ENCODE assay signal across 15 cellular contexts in the genomic region with DNA sequence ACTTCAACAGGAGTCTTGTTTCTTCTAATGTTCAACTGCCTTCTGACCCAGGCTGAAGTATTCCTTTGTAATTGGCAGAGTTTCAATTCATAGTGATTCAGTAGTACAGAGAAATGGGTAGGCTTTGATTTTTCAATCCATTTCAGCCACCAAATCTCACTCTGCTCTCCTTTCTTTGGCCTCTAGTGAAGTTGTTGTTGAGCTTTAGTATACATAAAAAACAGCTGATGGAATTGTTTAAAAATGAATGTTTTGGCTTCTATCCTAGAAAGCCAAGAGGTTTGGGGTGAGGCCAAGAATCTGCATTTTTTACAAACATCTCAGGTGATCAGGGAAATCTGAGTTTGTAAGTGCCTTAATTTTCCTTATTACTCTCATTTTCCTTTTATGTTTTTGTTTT.
DNase-seq lines count a peak whose midpoint lies in the region; ATAC-seq, FAIRE-seq and TF ChIP-seq lines count a peak whose summit lies in the region.
"Had no signal": no experiment of that assay in that cellular context is flagged by ENCODE, and none has a peak within 500 bp of the region (broad histone marks: within the 10 kb centered on the region; RNA-seq: fewer than 3 reads in every experiment).

No MANE protein-coding gene starts in this region.

- no peaks in the 10 kb centered on the region for H4K20me1 ChIP-seq in keratinocyte (ENCODE audit: control insufficient read depth, extremely low read depth, insufficient read depth, low read length)

- H3K27me3 ChIP-seq in breast epithelium (no peaks in the 10 kb centered on the region), keratinocyte (ENCODE audit: control insufficient read depth, extremely low read depth, insufficient read depth, low read length) (no peaks in the 10 kb centered on the region)
- H3K27me3 ChIP-seq: right lobe of liver had no signal

- intact Hi-C loops in breast epithelium (cut with DNase I; ENCODE audit: low total_unique reads), result no loop called here

- DNase-seq in AG10803 (ENCODE audit: low read depth) (peak; percentile 43), M059J (ENCODE audit: low read depth) (peak; percentile 39), breast epithelium (ENCODE audit: low spot score in 2 of 2) (no peak), keratinocyte (ENCODE audit: low read depth, low spot score) (no peak), 8988T (no peak), NCI-H2171 (lab: John Stamatoyannopoulos, UW) (no peak)
- DNase-seq: activated CD4-positive, alpha-beta memory T cell treated with anti-CD3 and anti-CD28 coated beads, Interleukin-2, amount 10 ng/mL, durations not matched to agents 7 days and 5 days; head of caudate nucleus; kidney; NCI-H2107; right lobe of liver; stimulated activated CD4-positive, alpha-beta T cell treated with anti-CD3 and anti-CD28 coated beads, Interleukin-2, amount 100 ng/mL, for 24 hours; substantia nigra had no signal

- H3K27ac ChIP-seq in breast epithelium (peak overlapping the region; percentile 75 to 76), keratinocyte (ENCODE audit: control insufficient read depth, insufficient read depth, low read length) (no peak overlapping the region)
- H3K27ac ChIP-seq: right lobe of liver had no signal

- TF ChIP-seq CTCF in AG10803 (conservative IDR thresholded peaks at IDR 0.05; ENCODE audit: low read length), result no peak
- no peak for TF ChIP-seq CTCF in breast epithelium (IDR thresholded peaks at IDR 0.05)
- TF ChIP-seq CTCF in keratinocyte (optimal IDR thresholded peaks at IDR 0.05 in 1 of 3, IDR thresholded peaks at IDR 0.05 in 1 of 3, conservative IDR thresholded peaks at IDR 0.05 in 1 of 3; ENCODE audit: extremely low read depth in 1 of 3, insufficient read depth in 2 of 3, low read length in 3 of 3), result no peak

- H3K79me2 ChIP-seq in keratinocyte (ENCODE audit: control insufficient read depth, insufficient read depth, low read length), result no peaks in the 10 kb centered on the region

- H3K4me3 ChIP-seq in AG10803 (ENCODE audit: low read length) (no peak overlapping the region), breast epithelium (no peak overlapping the region), keratinocyte (ENCODE audit: control insufficient read depth in 2 of 3, extremely low read depth in 1 of 3, insufficient read depth in 2 of 3, low read depth in 1 of 3, low read length in 3 of 3) (no peak overlapping the region)
- H3K4me3 ChIP-seq: right lobe of liver had no signal

- dilution Hi-C loops in keratinocyte (cut with MboI; ENCODE audit: extremely low pct_ligation_motif_present, low sequenced_read_pairs), result no loop called here

- H3K36me3 ChIP-seq in breast epithelium, result no peaks in the 10 kb centered on the region
- H3K36me3 ChIP-seq in keratinocyte (ENCODE audit: control insufficient read depth in 2 of 2, extremely low read depth in 1 of 2, insufficient read depth in 2 of 2, low read length in 2 of 2), result no peaks in the 10 kb centered on the region
- H3K36me3 ChIP-seq: right lobe of liver had no signal

- H3K9ac ChIP-seq in keratinocyte (ENCODE audit: control insufficient read depth, extremely low read depth, insufficient read depth, low read length), result no peak overlapping the region

- FAIRE-seq in keratinocyte (lab: Jason Lieb, UNC), result no peak
- FAIRE-seq: kidney had no signal

- no peak for TF ChIP-seq POLR2A in breast epithelium (IDR thresholded peaks at IDR 0.05)

- H3K4me2 ChIP-seq in keratinocyte (ENCODE audit: control insufficient read depth, extremely low read depth, insufficient read depth, low read depth, low read length), result no peak overlapping the region

- H3K9me3 ChIP-seq in breast epithelium, result no peaks in the 10 kb centered on the region
- H3K9me3 ChIP-seq in keratinocyte (ENCODE audit: control insufficient read depth, low read depth, low read length), result no peaks in the 10 kb centered on the region
- H3K9me3 ChIP-seq: right lobe of liver had no signal

- H3K9me1 ChIP-seq in keratinocyte (ENCODE audit: control insufficient read depth, extremely low read depth, insufficient read depth, low read length), result no peaks in the 10 kb centered on the region

- H3K4me1 ChIP-seq in breast epithelium (peaks cover 0 to 8% of the 10 kb centered on the region in 2 donors), keratinocyte (ENCODE audit: control insufficient read depth, extremely low read depth, insufficient read depth, low read length) (peaks cover 23% of the 10 kb centered on the region)
- H3K4me1 ChIP-seq: right lobe of liver had no signal

- ATAC-seq in HG03521 (IDR thresholded peaks at IDR 0.05; ENCODE audit: unreplicated experiment) (no peak), GM19023 (IDR thresholded peaks at IDR 0.05; ENCODE audit: unreplicated experiment) (no peak)

- peak overlapping the region; percentile 13 for H2AFZ ChIP-seq in keratinocyte (ENCODE audit: control insufficient read depth, low read length)

Comparison
In these comparisons a context has a peak if more than half of its experiments do, and no peak if none do; other contexts are left out.
1. DNase-seq: peak in AG10803 (single experiment) and M059J (single experiment); none in breast epithelium (0 of 2), keratinocyte (single experiment), 8988T (single experiment) and NCI-H2171 (single experiment).